In genomic region chr13:41352935-41353801, GRCh38 we compare ENCODE assay signal across 8 cellular contexts. TPM values are rescaled to one million over a fixed set of nuclear protein-coding genes. Genes with fewer than 3 reads are reported as not detected.
DNase-seq lines count a peak whose midpoint lies in the region; ATAC-seq and TF ChIP-seq lines count a peak whose summit lies in the region.

No MANE protein-coding gene starts in this region.

- in situ Hi-C loops in mammary epithelial cell (cut with MboI; ENCODE audit: low sequenced_read_pairs in 2 of 2) = no loop called here

- dilution Hi-C loops in mammary epithelial cell (cut with HindIII; ENCODE audit: low sequenced_read_pairs) = loop anchor here (25.0 kb wide), 1 partner anchor 309 kb away; no protein-coding TSS in a partner anchor

- peak; percentile 85 for TF ChIP-seq CTCF in LNCAP (IDR thresholded peaks at IDR 0.05)
- peak; percentile 70 to 74 for TF ChIP-seq CTCF in mammary epithelial cell (conservative IDR thresholded peaks at IDR 0.05 in 1 of 2, IDR thresholded peaks at IDR 0.05 in 1 of 2; ENCODE audit: extremely low read depth in 1 of 2, insufficient read depth in 1 of 2, low read depth in 1 of 2, low read length in 2 of 2)
- TF ChIP-seq CTCF in left lung (IDR thresholded peaks at IDR 0.05) = peak; percentile 82 to 87

- H3K9ac ChIP-seq in mammary epithelial cell (ENCODE audit: insufficient read depth, low read length) = peak overlapping the region; percentile 33

- intact Hi-C loops in mammary epithelial cell (cut with micrococcal nuclease) = no loop called here
- intact Hi-C loops in left lung (cut with DNase I) = no loop called here

- H3K27ac ChIP-seq in mammary epithelial cell (ENCODE audit: insufficient read depth, low read depth, low read length) (peak overlapping the region; percentile 71), left lung (no peak overlapping the region)

- H3K27me3 ChIP-seq in mammary epithelial cell (ENCODE audit: insufficient read depth, low read length) (no peaks in the 10 kb centered on the region), left lung (no peaks in the 10 kb centered on the region)

- H3K36me3 ChIP-seq in mammary epithelial cell (ENCODE audit: insufficient read depth, low read length) (peaks cover 9% of the 10 kb centered on the region), left lung (peaks cover 0 to 18% of the 10 kb centered on the region in 2 donors)

- no peaks in the 10 kb centered on the region for H3K9me3 ChIP-seq in mammary epithelial cell (replicated peaks; ENCODE audit: insufficient read depth, low read length)
- H3K9me3 ChIP-seq in left lung = no peaks in the 10 kb centered on the region

- WGBS in mammary epithelial cell (ENCODE audit: low coverage, missing lambda C conversion rate) = 53% methylated on average over 14 of the region's 14 CpGs

- peak; percentile 63 for DNase-seq in activated CD8-positive, alpha-beta memory T cell treated with anti-CD3 and anti-CD28 coated beads for 24 hours
- DNase-seq in activated CD8-positive, alpha-beta memory T cell treated with anti-CD3 and anti-CD28 coated beads, Interleukin-2, amount 50 U/mL, for 48 hours = no peak
- DNase-seq in T-helper 22 cell (ENCODE audit: low read depth) (peak; percentile 39), mammary epithelial cell (peak; percentile 56), left lung (no peak)
- DNase-seq in stimulated activated naive CD8-positive, alpha-beta T cell treated with anti-CD3 and anti-CD28 coated beads, Interleukin-15, Interleukin-2, amounts not matched to agents 100 U/mL and 50 U/mL, for 24 hours = peak; percentile 21

- ATAC-seq in left lung = peak; percentile 68
- ATAC-seq in stimulated activated naive CD8-positive, alpha-beta T cell treated with anti-CD3 and anti-CD28 coated beads, Interleukin-15, Interleukin-2, amounts not matched to agents 100 U/mL and 50 U/mL, for 24 hours = no peak
- ATAC-seq in GM21381 (IDR thresholded peaks at IDR 0.05; ENCODE audit: unreplicated experiment) = no peak

- no peaks in the 10 kb centered on the region for H4K20me1 ChIP-seq in mammary epithelial cell (ENCODE audit: insufficient read depth, low read length)

- BruUV-seq in mammary epithelial cell (replicated peaks; lab: Mats Ljungman, UMichigan) = no TSS peak

- H3K4me3 ChIP-seq in mammary epithelial cell (replicated peaks in 1 of 3; ENCODE audit: insufficient read depth in 1 of 3, low read depth in 2 of 3, low read length in 3 of 3) (no peak overlapping the region), left lung (no peak overlapping the region)

- no peak overlapping the region for H2AFZ ChIP-seq in mammary epithelial cell (ENCODE audit: low read depth, low read length)

- peak overlapping the region; percentile 35 for H3K4me2 ChIP-seq in mammary epithelial cell (ENCODE audit: insufficient read depth, low read depth, low read length)

- CTCF ChIA-PET in mammary epithelial cell (lab: Charles Lee; ENCODE audit: low non-redundant PET) = no interaction called here

- peaks cover 28% of the 10 kb centered on the region for H3K79me2 ChIP-seq in mammary epithelial cell (ENCODE audit: insufficient read depth, low read length)

- H3K4me1 ChIP-seq in mammary epithelial cell (ENCODE audit: insufficient read depth, low read length) = peaks cover 12% of the 10 kb centered on the region
- H3K4me1 ChIP-seq in left lung = peaks cover 0 to 19% of the 10 kb centered on the region in 2 donors

RNA-seq across cellular contexts. Expression of gene NAA16, which starts 42.1 kb away (rescaled TPM):
- total RNA-seq in mammary epithelial cell (10 to 100 TPM in 1 of 2 donors, 1 to 10 TPM in 1; 8.7 to 17.8 TPM), left lung (10 to 100 TPM; 17.2 to 20.3 TPM)
- 6.6 TPM for polyA plus RNA-seq in mammary epithelial cell
- 2.5 TPM for polyA minus RNA-seq in mammary epithelial cell

Comparison
In these comparisons a context has a peak if more than half of its experiments do, and no peak if none do; other contexts are left out.
1. DNase-seq: peak in activated CD8-positive, alpha-beta memory T cell treated with anti-CD3 and anti-CD28 coated beads for 24 hours (single experiment), T-helper 22 cell (single experiment), mammary epithelial cell (single experiment) and stimulated activated naive CD8-positive, alpha-beta T cell treated with anti-CD3 and anti-CD28 coated beads, Interleukin-15, Interleukin-2, amounts not matched to agents 100 U/mL and 50 U/mL, for 24 hours (single experiment); none in activated CD8-positive, alpha-beta memory T cell treated with anti-CD3 and anti-CD28 coated beads, Interleukin-2, amount 50 U/mL, for 48 hours (single experiment) and left lung (0 of 2).
2. Peak in every context shown above with its lines, with median percentiles within 50 percentile points of each other: CTCF ChIP-seq.